In the genomic region with DNA sequence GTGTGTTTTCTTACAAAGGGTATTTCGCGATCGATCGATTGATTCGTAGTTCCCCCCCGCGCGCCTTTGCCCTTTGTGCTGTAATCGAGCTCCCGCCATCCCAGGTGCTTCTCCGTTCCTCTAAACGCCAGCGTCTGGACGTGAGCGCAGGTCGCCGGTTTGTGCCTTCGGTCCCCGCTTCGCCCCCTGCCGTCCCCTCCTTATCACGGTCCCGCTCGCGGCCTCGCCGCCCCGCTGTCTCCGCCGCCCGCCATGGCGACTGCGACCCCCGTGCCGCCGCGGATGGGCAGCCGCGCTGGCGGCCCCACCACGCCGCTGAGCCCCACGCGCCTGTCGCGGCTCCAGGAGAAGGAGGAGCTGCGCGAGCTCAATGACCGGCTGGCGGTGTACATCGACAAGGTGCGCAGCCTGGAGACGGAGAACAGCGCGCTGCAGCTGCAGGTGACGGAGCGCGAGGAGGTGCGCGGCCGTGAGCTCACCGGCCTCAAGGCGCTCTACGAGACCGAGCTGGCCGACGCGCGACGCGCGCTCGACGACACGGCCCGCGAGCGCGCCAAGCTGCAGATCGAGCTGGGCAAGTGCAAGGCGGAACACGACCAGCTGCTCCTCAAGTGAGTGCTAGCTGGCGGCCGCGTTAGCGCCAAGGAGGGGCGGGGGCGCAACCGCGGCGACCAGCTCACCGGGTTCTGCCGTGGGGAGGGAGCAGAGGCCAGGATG, we compare ENCODE assay signal across 8 cellular contexts. TPM values are rescaled to one million over a fixed set of nuclear protein-coding genes. Genes with fewer than 3 reads are reported as not detected.
DNase-seq lines count a peak whose midpoint lies in the region; ATAC-seq and TF ChIP-seq lines count a peak whose summit lies in the region.

No MANE protein-coding gene starts in this region.

- H3K27me3 Mint-ChIP-seq in activated naive CD4-positive, alpha-beta T cell treated with anti-CD3 and anti-CD28 coated beads, Interleukin-2, amount 10 ng/mL, durations not matched to agents 7 days and 5 days, result no peaks in the 10 kb centered on the region

- H3K27ac ChIP-seq in testis, result peak overlapping the region; percentile 71 to 90

- peaks cover 34% of the 10 kb centered on the region for H3K36me3 Mint-ChIP-seq in activated naive CD4-positive, alpha-beta T cell treated with anti-CD3 and anti-CD28 coated beads, Interleukin-2, amount 10 ng/mL, durations not matched to agents 7 days and 5 days

- no peaks in the 10 kb centered on the region for H3K4me1 ChIP-seq in testis

- H3K36me3 ChIP-seq in testis (ENCODE audit: low read depth, missing control alignments), result no peaks in the 10 kb centered on the region

- peak overlapping the region; percentile 96 for H3K4me3 Mint-ChIP-seq in activated naive CD4-positive, alpha-beta T cell treated with anti-CD3 and anti-CD28 coated beads, Interleukin-2, amount 10 ng/mL, durations not matched to agents 7 days and 5 days

- H3K9me3 ChIP-seq in testis, result no peaks in the 10 kb centered on the region

- DNase-seq in NCI-H82 (lab: John Stamatoyannopoulos, UW) (peak; percentile 64), NCI-H82 treated with DMSO at 0.1 percent for 48 hours (lab: John Stamatoyannopoulos, UW; ENCODE audit: unreplicated experiment) (no peak), RPMI8226 (peak; percentile 79), glomerular visceral epithelial cell (ENCODE audit: extremely low spot score) (peak; percentile 65), nucleus accumbens (lab: John Stamatoyannopoulos, UW) (peak in 48 of 56 donors; percentile 7 to 77 (median 50)), testis (peak; percentile 61)
- peak; percentile 67 for DNase-seq in activated naive CD4-positive, alpha-beta T cell treated with anti-CD3 and anti-CD28 coated beads, Interleukin-2, amount 10 ng/mL, durations not matched to agents 7 days and 5 days

- no peak for TF ChIP-seq CTCF in testis (IDR thresholded peaks at IDR 0.05)

- H3K9me3 Mint-ChIP-seq in activated naive CD4-positive, alpha-beta T cell treated with anti-CD3 and anti-CD28 coated beads, Interleukin-2, amount 10 ng/mL, durations not matched to agents 7 days and 5 days, result no peaks in the 10 kb centered on the region

- intact Hi-C loops in testis (cut with DNase I; ENCODE audit: low total_unique reads), result no loop called here

- WGBS in testis, 2 donors, result 1% methylated on average over 39 to 40 of the region's 93 CpGs

- H3K27me3 ChIP-seq in testis, result no peaks in the 10 kb centered on the region

- peak overlapping the region; percentile 99 for H3K27ac Mint-ChIP-seq in activated naive CD4-positive, alpha-beta T cell treated with anti-CD3 and anti-CD28 coated beads, Interleukin-2, amount 10 ng/mL, durations not matched to agents 7 days and 5 days

- peak overlapping the region; percentile 66 to 80 for H3K4me3 ChIP-seq in testis

- peaks cover 46% of the 10 kb centered on the region for H3K4me1 Mint-ChIP-seq in activated naive CD4-positive, alpha-beta T cell treated with anti-CD3 and anti-CD28 coated beads, Interleukin-2, amount 10 ng/mL, durations not matched to agents 7 days and 5 days

- no peak for TF ChIP-seq POLR2A in testis (IDR thresholded peaks at IDR 0.05)

- ATAC-seq in HG03045 (IDR thresholded peaks at IDR 0.05; ENCODE audit: unreplicated experiment), result peak; percentile 14

- CTCF ChIA-PET in activated naive CD4-positive, alpha-beta T cell treated with anti-CD3 and anti-CD28 coated beads, Interleukin-2, amount 10 ng/mL, durations not matched to agents 7 days and 5 days (lab: Charles Lee), result interaction anchor here (1.2 to 7.8 kb wide), 10 partner anchors 19 to 327 kb away, joined by 3 to 298 read pairs (median 15); no protein-coding TSS in a partner anchor

RNA-seq across cellular contexts. Expression of a gene that starts 0.5 kb away (rescaled TPM):
- 10 to 100 TPM; 13.7 to 15.9 TPM for total RNA-seq in testis
- polyA plus RNA-seq in testis (ENCODE audit: insufficient read depth, low read depth, low replicate concordance), result 26.1 TPM
